In the genomic region with DNA sequence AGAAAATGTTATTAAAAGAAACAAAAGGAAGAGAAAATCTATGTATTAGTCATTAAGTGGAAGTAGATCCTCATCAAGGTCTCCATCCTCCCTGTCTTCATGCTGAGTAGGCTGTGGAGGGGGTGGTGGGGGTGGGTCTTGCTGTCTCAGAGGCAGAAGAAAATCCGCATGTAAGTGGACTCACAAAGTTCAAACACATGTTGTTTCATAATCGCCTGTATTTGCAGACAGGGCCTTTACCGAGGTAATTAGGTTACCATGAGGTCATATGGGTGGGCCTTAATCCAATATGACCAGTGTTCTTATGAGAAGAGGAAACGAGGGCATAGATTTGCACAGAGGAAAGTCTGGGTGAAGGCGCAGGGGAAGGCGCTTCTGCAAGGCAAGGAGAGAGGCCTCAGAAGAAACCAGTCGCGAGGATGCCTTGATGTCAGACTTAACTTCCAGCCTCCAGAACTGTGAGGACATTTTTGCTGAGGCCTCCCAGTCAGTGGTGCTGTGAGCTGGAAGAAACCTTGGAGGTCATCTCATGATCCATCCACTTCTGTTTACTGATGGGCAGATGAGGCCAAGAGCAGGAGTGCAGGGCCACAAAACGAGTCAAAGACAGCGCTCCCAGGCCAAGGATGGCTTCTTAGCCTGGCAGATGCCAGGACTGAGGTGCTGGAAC, we compare ENCODE assay signal across 1 cellular context.
TF ChIP-seq lines count a peak whose summit lies in the region.

No MANE protein-coding gene starts in this region.

TF ChIP-seq in IMR-90, 13 proteins besides CTCF, POLR2A, EP300 and RAD21 (continued from another document):
- TF ChIP-seq, protein P1, sequence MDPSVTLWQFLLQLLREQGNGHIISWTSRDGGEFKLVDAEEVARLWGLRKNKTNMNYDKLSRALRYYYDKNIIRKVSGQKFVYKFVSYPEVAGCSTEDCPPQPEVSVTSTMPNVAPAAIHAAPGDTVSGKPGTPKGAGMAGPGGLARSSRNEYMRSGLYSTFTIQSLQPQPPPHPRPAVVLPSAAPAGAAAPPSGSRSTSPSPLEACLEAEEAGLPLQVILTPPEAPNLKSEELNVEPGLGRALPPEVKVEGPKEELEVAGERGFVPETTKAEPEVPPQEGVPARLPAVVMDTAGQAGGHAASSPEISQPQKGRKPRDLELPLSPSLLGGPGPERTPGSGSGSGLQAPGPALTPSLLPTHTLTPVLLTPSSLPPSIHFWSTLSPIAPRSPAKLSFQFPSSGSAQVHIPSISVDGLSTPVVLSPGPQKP (IDR thresholded peaks at IDR 0.05; ENCODE audit: borderline replicate concordance, low read depth, low read length) = no peak
